Comparison of ENCODE assay signal across 12 cellular contexts in genomic region chr15:96359772-96360498, GRCh38. TPM values are rescaled to one million over a fixed set of nuclear protein-coding genes. Genes with fewer than 3 reads are reported as not detected.
DNase-seq lines count a peak whose midpoint lies in the region; ATAC-seq, FAIRE-seq and TF ChIP-seq lines count a peak whose summit lies in the region.
"Had no signal": no experiment of that assay in that cellular context is flagged by ENCODE, and none has a peak within 500 bp of the region (broad histone marks: within the 10 kb centered on the region; RNA-seq: fewer than 3 reads in every experiment).

No MANE protein-coding gene starts in this region.

- no peaks in the 10 kb centered on the region for H3K36me3 ChIP-seq in adipocyte (ENCODE audit: control insufficient read depth, insufficient read depth, low read length, severe bottlenecking)
- H3K36me3 ChIP-seq in prostate gland, result no peaks in the 10 kb centered on the region

- H3K9me3 Mint-ChIP-seq in Calu3 (ENCODE audit: low read depth, unreplicated experiment), result no peaks in the 10 kb centered on the region

- peak overlapping the region; percentile 83 for H3K4me3 ChIP-seq in adipocyte (ENCODE audit: low read length)
- peak overlapping the region; percentile 22 to 24 for H3K4me3 ChIP-seq in prostate gland

- FAIRE-seq in RCC 7860 (lab: Jason Lieb, UNC), result no peak
- FAIRE-seq: H54 had no signal

- H3K4me1 Mint-ChIP-seq in Calu3 (ENCODE audit: low read depth, unreplicated experiment), result peaks cover 18% of the 10 kb centered on the region

- no peak overlapping the region for H3K27ac ChIP-seq in prostate gland

- H3K9ac ChIP-seq in adipocyte (ENCODE audit: low read length), result peak overlapping the region; percentile 90

- no peak overlapping the region for H3K4me3 Mint-ChIP-seq in Calu3 (ENCODE audit: low read depth, unreplicated experiment)
- H3K4me3 Mint-ChIP-seq: activated naive CD4-positive, alpha-beta T cell treated with anti-CD3 and anti-CD28 coated beads, Interleukin-2, amount 10 ng/mL, durations not matched to agents 7 days and 5 days; memory B cell had no signal

- H3K4me1 ChIP-seq in adipocyte (ENCODE audit: control insufficient read depth, insufficient read depth, low read length) (peaks cover 26% of the 10 kb centered on the region), prostate gland (replicated peaks) (no peaks in the 10 kb centered on the region)

- intact Hi-C loops in Calu3 (cut with micrococcal nuclease; ENCODE audit: unreplicated experiment), result loop anchor here (2.0 to 5.0 kb wide), 5 partner anchors 59 to 1397 kb away; no protein-coding TSS in a partner anchor
- intact Hi-C loops in left ventricle myocardium superior (cut with micrococcal nuclease), result no loop called here
- intact Hi-C loops in prostate gland (cut with DNase I), result loop anchor here (5.0 kb wide), 2 partner anchors 532 to 872 kb away; no protein-coding TSS in a partner anchor

- H3K27me3 ChIP-seq in adipocyte (replicated peaks; ENCODE audit: control insufficient read depth, insufficient read depth, low read length) (no peaks in the 10 kb centered on the region), prostate gland (replicated peaks; ENCODE audit: insufficient read depth) (no peaks in the 10 kb centered on the region)

- CTCF ChIA-PET in Calu3 (lab: Charles Lee), result interaction anchor here (0.7 kb wide), 1 partner anchor 50 kb away, joined by 3 read pairs; no protein-coding TSS in a partner anchor

- peak; percentile 52 for ATAC-seq in left ventricle myocardium superior

- no peaks in the 10 kb centered on the region for H3K27me3 Mint-ChIP-seq in Calu3 (ENCODE audit: unreplicated experiment)
- H3K27me3 Mint-ChIP-seq: activated naive CD4-positive, alpha-beta T cell treated with anti-CD3 and anti-CD28 coated beads, Interleukin-2, amount 10 ng/mL, durations not matched to agents 7 days and 5 days had no signal

- H3K27ac Mint-ChIP-seq in Calu3 (ENCODE audit: unreplicated experiment), result no peak overlapping the region
- H3K27ac Mint-ChIP-seq: memory B cell had no signal

- WGBS in prostate gland, result 24% methylated on average over 39 of the region's 46 CpGs

- H3K9me3 ChIP-seq in adipocyte (ENCODE audit: control insufficient read depth, low read length) (no peaks in the 10 kb centered on the region), prostate gland (no peaks in the 10 kb centered on the region)

- DNase-seq in Calu3, result peak; percentile 56
- DNase-seq in adipocyte (ENCODE audit: low read depth), result no peak
- no peak for DNase-seq in left ventricle myocardium superior
- DNase-seq in prostate gland (ENCODE audit: low spot score), result no peak
- no peak for DNase-seq in HuH-7 (ENCODE audit: low spot score)
- DNase-seq in activated CD8-positive, alpha-beta memory T cell treated with anti-CD3 and anti-CD28 coated beads, Interleukin-2, amount 50 U/mL, for 48 hours, result no peak
- DNase-seq in RCC 7860 (ENCODE audit: low spot score), result no peak
- no peak for DNase-seq in mesenteric fat pad (ENCODE audit: low spot score)
- DNase-seq: activated naive CD4-positive, alpha-beta T cell treated with anti-CD3 and anti-CD28 coated beads, Interleukin-2, amount 10 ng/mL, durations not matched to agents 7 days and 5 days; Kasumi-1 had no signal

- BruUV-seq in Calu3 (replicated peaks; lab: Mats Ljungman, UMichigan), result no TSS peak

- no peak for TF ChIP-seq POLR2A in prostate gland (IDR thresholded peaks at IDR 0.05)

- TF ChIP-seq CTCF in Calu3 (IDR thresholded peaks at IDR 0.05; ENCODE audit: unreplicated experiment) (no peak), prostate gland (IDR thresholded peaks at IDR 0.05) (no peak)

- peaks cover 12% of the 10 kb centered on the region for H3K36me3 Mint-ChIP-seq in Calu3 (ENCODE audit: insufficient read depth, unreplicated experiment)
- H3K36me3 Mint-ChIP-seq: memory B cell had no signal

RNA-seq across cellular contexts. Expression of gene NR2F2, which starts 29.4 kb away (rescaled TPM):
- 158 and 167 TPM in 2 replicates for total RNA-seq in Calu3 (2022)
- total RNA-seq in left ventricle myocardium superior, result 18.0 TPM
- total RNA-seq in prostate gland, result 10 to 100 TPM; 48.7 to 58.1 TPM
- 76.3 TPM for total RNA-seq in mesenteric fat pad
